Comparison of ENCODE assay signal across 9 cellular contexts in genomic region chr2:118222643-118223486, GRCh38.
A peak's percentile ranks its signal among the peaks of the same experiment; 100 is the strongest.
DNase-seq lines count a peak whose midpoint lies in the region; ATAC-seq, FAIRE-seq and TF ChIP-seq lines count a peak whose summit lies in the region.
"Had no signal": no experiment of that assay in that cellular context is flagged by ENCODE, and none has a peak within 500 bp of the region (broad histone marks: within the 10 kb centered on the region; RNA-seq: fewer than 3 reads in every experiment).

No MANE protein-coding gene starts in this region.

- no peak overlapping the region for H3K27ac ChIP-seq in HUES6 (ENCODE audit: low read depth, low read length)
- no peak overlapping the region for H3K27ac ChIP-seq in Peyer's patch

- H2AFZ ChIP-seq in neuron (ENCODE audit: low read depth, low read length) = peak overlapping the region; percentile 79

- peak overlapping the region; percentile 70 for H3K4me3 ChIP-seq in HUES6 (ENCODE audit: low read depth, low read length)
- H3K4me3 ChIP-seq in bronchial epithelial cell (ENCODE audit: low read depth, low read length) = peak overlapping the region; percentile 43
- peak overlapping the region; percentile 37 for H3K4me3 ChIP-seq in neuron (ENCODE audit: low read length)
- H3K4me3 ChIP-seq in Peyer's patch = no peak overlapping the region

- no peaks in the 10 kb centered on the region for H3K9me3 ChIP-seq in ES-I3 (ENCODE audit: control insufficient read depth, insufficient read depth, low read length)
- H3K9me3 ChIP-seq in HUES6 (ENCODE audit: control insufficient read depth, insufficient read depth, low read depth, low read length) = no peaks in the 10 kb centered on the region
- no peaks in the 10 kb centered on the region for H3K9me3 ChIP-seq in neuron (ENCODE audit: low read length)
- no peaks in the 10 kb centered on the region for H3K9me3 ChIP-seq in Peyer's patch

- H3K9ac ChIP-seq in ES-I3 (ENCODE audit: low read depth, low read length) = peak overlapping the region; percentile 94
- peak overlapping the region; percentile 82 for H3K9ac ChIP-seq in HUES6 (ENCODE audit: low read length)

- H3K36me3 ChIP-seq in ES-I3 (ENCODE audit: insufficient read depth, low read length) (no peaks in the 10 kb centered on the region), HUES6 (ENCODE audit: control insufficient read depth, insufficient read depth, low read length) (no peaks in the 10 kb centered on the region), bronchial epithelial cell (ENCODE audit: control insufficient read depth, insufficient read depth, low read length) (no peaks in the 10 kb centered on the region), neuron (ENCODE audit: insufficient read depth, low read length) (no peaks in the 10 kb centered on the region), Peyer's patch (no peaks in the 10 kb centered on the region)

- H3K4me1 ChIP-seq in ES-I3 (ENCODE audit: insufficient read depth, low read length) = peaks cover 14% of the 10 kb centered on the region; the same call in 1 of the 2 replicates
- peaks cover 17% of the 10 kb centered on the region for H3K4me1 ChIP-seq in HUES6 (ENCODE audit: control insufficient read depth, insufficient read depth, low read length)
- peaks cover 31% of the 10 kb centered on the region for H3K4me1 ChIP-seq in neuron (ENCODE audit: insufficient read depth, low read length)
- peaks cover 0 to 15% (median 6%) of the 10 kb centered on the region in 4 donors for H3K4me1 ChIP-seq in Peyer's patch

- DNase-seq in bronchial epithelial cell (ENCODE audit: low read depth) (no peak), Peyer's patch (no peak)
- DNase-seq: activated CD4-positive, alpha-beta T cell treated with anti-CD3 and anti-CD28 coated beads, Interleukin-2, amount 50 U/mL, for 1 hour had no signal

- no peak for ATAC-seq in HG03439 (IDR thresholded peaks at IDR 0.05; ENCODE audit: unreplicated experiment)
- no peak for ATAC-seq in HG03432 (IDR thresholded peaks at IDR 0.05; ENCODE audit: unreplicated experiment)
- no peak for ATAC-seq in GM18870 (IDR thresholded peaks at IDR 0.05; ENCODE audit: unreplicated experiment)

- H3K27me3 ChIP-seq in HUES6 (ENCODE audit: control insufficient read depth, insufficient read depth, low read length) (peaks cover 15% of the 10 kb centered on the region; the same call in 1 of the 2 replicates), bronchial epithelial cell (ENCODE audit: control insufficient read depth, insufficient read depth, low read length) (no peaks in the 10 kb centered on the region), neuron (ENCODE audit: insufficient read depth, low read length) (peaks cover 55% of the 10 kb centered on the region), Peyer's patch (peaks cover 0 to 35% of the 10 kb centered on the region in 2 donors)

- no peak for FAIRE-seq in bronchial epithelial cell (lab: Jason Lieb, UNC)

- TF ChIP-seq CTCF in bronchial epithelial cell (IDR thresholded peaks at IDR 0.05; ENCODE audit: insufficient read depth, low read length, severe bottlenecking) (no peak), Peyer's patch (IDR thresholded peaks at IDR 0.05) (no peak)

- no peak for TF ChIP-seq POLR2A in Peyer's patch (IDR thresholded peaks at IDR 0.05)

Comparison
In these comparisons a context has a peak if more than half of its experiments do, and no peak if none do; other contexts are left out.
1. H3K4me3 ChIP-seq: peak in HUES6 (single experiment), bronchial epithelial cell (single experiment) and neuron (single experiment); none in Peyer's patch (0 of 4).